In genomic region chr1:15424981-15425380, GRCh38 we compare ENCODE assay signal across 29 cellular contexts. TPM values are rescaled to one million over a fixed set of nuclear protein-coding genes. Genes with fewer than 3 reads are reported as not detected.
DNase-seq lines count a peak whose midpoint lies in the region; ATAC-seq, FAIRE-seq and TF ChIP-seq lines count a peak whose summit lies in the region.
"Had no signal": no experiment of that assay in that cellular context is flagged by ENCODE, and none has a peak within 500 bp of the region (broad histone marks: within the 10 kb centered on the region; RNA-seq: fewer than 3 reads in every experiment).

No MANE protein-coding gene starts in this region.

- H3K27ac ChIP-seq in A549: peak overlapping the region; percentile 97 to 98
- H3K27ac ChIP-seq in PC-9: 0 out of 2 replicates have a peak overlapping the region, but pooled peaks have one; percentile 44
- H3K27ac ChIP-seq in pancreas: peak overlapping the region; percentile 74 to 81 (median 77)
- H3K27ac ChIP-seq: BLaER1, esophagus muscularis mucosa, gastroesophageal sphincter, lower lobe of right lung, tibial artery had no signal

- no peak for TF ChIP-seq EP300 in A549 (IDR thresholded peaks at IDR 0.05)

- DNase-seq in A549 (ENCODE audit: low read depth in 1 of 2, low spot score in 1 of 2): no peak
- no peak for DNase-seq in PC-9
- DNase-seq in immature natural killer cell: no peak
- peak in 2 of 6 donors; percentile 27 to 51 for DNase-seq in pancreas
- no peak for DNase-seq in NCI-H1105 treated with DMSO at 0.1 percent for 48 hours (lab: John Stamatoyannopoulos, UW)
- DNase-seq in GM19239 (ENCODE audit: insufficient read length, low spot score): no peak
- no peak for DNase-seq in pons (ENCODE audit: low spot score)
- no peak for DNase-seq in activated T-cell treated with anti-CD3 and anti-CD28 coated beads, Interleukin-2, amount 50 U/mL, for 1 hour
- DNase-seq: activated CD4-positive, CD25-positive, alpha-beta regulatory T cell treated with anti-CD3 and anti-CD28 coated beads, Interleukin-2, amount 50 U/mL, for 72 hours; effector CD8-positive, alpha-beta T cell; HFFc6; Kasumi-1; lower lobe of right lung; naive B cell; NCI-H1048; NCI-H226; OCI-M1; stimulated activated CD4-positive, alpha-beta T cell treated with anti-CD3 and anti-CD28 coated beads, Interleukin-2, amount 100 ng/mL, for 24 hours; stimulated activated naive CD4-positive, alpha-beta T cell treated with Interleukin-2 at 50 U/mL for 16 hours; tibial artery had no signal

- peaks cover 3% of the 10 kb centered on the region; the same call in 1 of the 2 replicates for H4K20me1 ChIP-seq in PC-9 (ENCODE audit: insufficient read depth)

- TF ChIP-seq RAD21 in A549 (conservative IDR thresholded peaks at IDR 0.05 in 1 of 2, IDR thresholded peaks at IDR 0.05 in 1 of 2): no peak

- H3K79me2 ChIP-seq in PC-9 (ENCODE audit: low read depth): peaks cover 47% of the 10 kb centered on the region

- H3K4me1 Mint-ChIP-seq in immature natural killer cell: peaks cover 77 to 78% of the 10 kb centered on the region in 2 donors

- BruUV-seq in PC-9 (replicated peaks; lab: Mats Ljungman, UMichigan): no TSS peak

- CTCF ChIA-PET in A549 (lab: Yijun Ruan, JAX): interaction anchor here (2.9 to 9.8 kb wide), 2 partner anchors 8 to 101 kb away, joined by 10 to 150 read pairs; no protein-coding TSS in a partner anchor
- CTCF ChIA-PET in PC-9 (lab: Charles Lee): no interaction called here

- H3K9me3 ChIP-seq in A549 (no peaks in the 10 kb centered on the region), PC-9 (ENCODE audit: insufficient read depth, low read depth) (no peaks in the 10 kb centered on the region), pancreas (no peaks in the 10 kb centered on the region)
- H3K9me3 ChIP-seq: BLaER1, esophagus muscularis mucosa, gastroesophageal sphincter, lower lobe of right lung, tibial artery had no signal

- peaks cover 16% of the 10 kb centered on the region for H3F3A ChIP-seq in PC-9 (ENCODE audit: insufficient read depth, low read depth)

- no peaks in the 10 kb centered on the region for H3K27me3 ChIP-seq in PC-9 (ENCODE audit: insufficient read depth, low read depth)
- no peaks in the 10 kb centered on the region for H3K27me3 ChIP-seq in pancreas
- H3K27me3 ChIP-seq: BLaER1, esophagus muscularis mucosa, gastroesophageal sphincter, tibial artery had no signal

- H3K4me2 ChIP-seq in A549: peak overlapping the region; percentile 53
- H3K4me2 ChIP-seq in PC-9: no peak overlapping the region
- H3K4me2 ChIP-seq: BLaER1 had no signal

- no peaks in the 10 kb centered on the region for H3K9me3 Mint-ChIP-seq in immature natural killer cell
- H3K9me3 Mint-ChIP-seq: activated naive CD4-positive, alpha-beta T cell treated with anti-CD3 and anti-CD28 coated beads, Interleukin-2, amount 50 U/mL, for 24 hours; HFFc6 had no signal

- H3K9me2 ChIP-seq in PC-9 (ENCODE audit: insufficient read depth): no peaks in the 10 kb centered on the region

- H3K4me3 ChIP-seq in A549: no peak overlapping the region
- H3K4me3 ChIP-seq in PC-9: no peak overlapping the region
- H3K4me3 ChIP-seq in pancreas: no peak overlapping the region
- H3K4me3 ChIP-seq: BLaER1, esophagus muscularis mucosa, gastroesophageal sphincter, lower lobe of right lung, tibial artery had no signal

- 50% methylated on average over 1 of the region's 5 CpGs for WGBS in A549 (ENCODE audit: missing lambda C conversion rate)
- WGBS in pancreas, 2 donors: 44 to 48% methylated on average over 5 of the region's 5 CpGs

- TF ChIP-seq POLR2A in A549 (IDR thresholded peaks at IDR 0.05; ENCODE audit: low read length): no peak

- POLR2A ChIA-PET in A549 (lab: Yijun Ruan, JAX) (no interaction called here), PC-9 (lab: Charles Lee; ENCODE audit: unreplicated experiment) (no interaction called here)

- peaks cover 79% of the 10 kb centered on the region for H3K4me1 ChIP-seq in A549
- peaks cover 27% of the 10 kb centered on the region for H3K4me1 ChIP-seq in PC-9 (replicated peaks; ENCODE audit: insufficient read depth)
- peaks cover 10 to 54% (median 47%) of the 10 kb centered on the region in 3 donors for H3K4me1 ChIP-seq in pancreas
- H3K4me1 ChIP-seq: tibial artery had no signal

- H3K27me3 Mint-ChIP-seq in immature natural killer cell (ENCODE audit: low read depth in 3 of 3): peaks cover 30 to 63% (median 33%) of the 10 kb centered on the region in 3 donors
- H3K27me3 Mint-ChIP-seq: activated naive CD4-positive, alpha-beta T cell treated with anti-CD3 and anti-CD28 coated beads, Interleukin-2, amount 50 U/mL, for 24 hours; naive B cell had no signal

- peak overlapping the region in 4 of 5 donors; percentile 49 to 75 (median 60) for H3K4me3 Mint-ChIP-seq in immature natural killer cell
- H3K4me3 Mint-ChIP-seq: activated naive CD4-positive, alpha-beta T cell treated with anti-CD3 and anti-CD28 coated beads, Interleukin-2, amount 50 U/mL, for 24 hours; HFFc6; naive B cell had no signal

- peak overlapping the region; percentile 88 to 96 (median 92) for H3K27ac Mint-ChIP-seq in immature natural killer cell

- FAIRE-seq in A549 (lab: Jason Lieb, UNC) (no peak), pancreas (lab: Jason Lieb, UNC) (no peak), GM19239 (lab: Jason Lieb, UNC) (no peak)
- FAIRE-seq: astrocyte, kidney had no signal

- H3K36me3 Mint-ChIP-seq in immature natural killer cell: peaks cover 9 to 42% (median 16%) of the 10 kb centered on the region in 3 donors

- TF ChIP-seq CTCF in A549 (IDR thresholded peaks at IDR 0.05): no peak
- no peak for TF ChIP-seq CTCF in PC-9 (conservative IDR thresholded peaks at IDR 0.05)
- no peak for TF ChIP-seq CTCF in pancreas (IDR thresholded peaks at IDR 0.05)

- no peak for ATAC-seq in A549
- no peak for ATAC-seq in pancreas
- ATAC-seq: gastroesophageal sphincter had no signal

- H3K36me3 ChIP-seq in PC-9 (ENCODE audit: low read depth): no peaks in the 10 kb centered on the region
- peaks cover 0 to 16% (median 0%) of the 10 kb centered on the region in 3 donors for H3K36me3 ChIP-seq in pancreas

- intact Hi-C loops in PC-9 (cut with micrococcal nuclease; ENCODE audit: unreplicated experiment) (loop anchor here (1.0 to 5.0 kb wide), 3 partner anchors 102 to 288 kb away; no protein-coding TSS in a partner anchor), pancreas (cut with DNase I) (loop anchor here in 1 of 3 donors (5.0 kb wide), 1 partner anchor 98 kb away; no protein-coding TSS in a partner anchor)

- H2AFZ ChIP-seq in PC-9: no peak overlapping the region

TF ChIP-seq in A549, 52 proteins besides CTCF, POLR2A, EP300 and RAD21 (continues in another document):
- no peak for TF ChIP-seq POLR2AphosphoS2 (conservative IDR thresholded peaks at IDR 0.05; ENCODE audit: low read length)
- no peak for TF ChIP-seq CBX8 (IDR thresholded peaks at IDR 0.05)
- TF ChIP-seq, protein P1, sequence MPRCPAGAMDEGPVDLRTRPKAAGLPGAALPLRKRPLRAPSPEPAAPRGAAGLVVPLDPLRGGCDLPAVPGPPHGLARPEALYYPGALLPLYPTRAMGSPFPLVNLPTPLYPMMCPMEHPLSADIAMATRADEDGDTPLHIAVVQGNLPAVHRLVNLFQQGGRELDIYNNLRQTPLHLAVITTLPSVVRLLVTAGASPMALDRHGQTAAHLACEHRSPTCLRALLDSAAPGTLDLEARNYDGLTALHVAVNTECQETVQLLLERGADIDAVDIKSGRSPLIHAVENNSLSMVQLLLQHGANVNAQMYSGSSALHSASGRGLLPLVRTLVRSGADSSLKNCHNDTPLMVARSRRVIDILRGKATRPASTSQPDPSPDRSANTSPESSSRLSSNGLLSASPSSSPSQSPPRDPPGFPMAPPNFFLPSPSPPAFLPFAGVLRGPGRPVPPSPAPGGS (IDR thresholded peaks at IDR 0.05): no peak
- TF ChIP-seq JUN (IDR thresholded peaks at IDR 0.05): no peak
- TF ChIP-seq ZFP36 (IDR thresholded peaks at IDR 0.05; ENCODE audit: borderline replicate concordance, partially characterized antibody): no peak
- TF ChIP-seq HOXA7 (CRISPR knock-in tag; IDR thresholded peaks at IDR 0.05): no peak

RNA-seq across cellular contexts. Expression of gene CTRC, which starts 13.3 kb away (rescaled TPM):
- polyA plus RNA-seq in A549 (2011; rRNA removed) (0.14 and 0.52 TPM in 2 replicates), A549 (2017; fragmentation: RNase III; extraction: RNeasy Plus Mini Kit Qiagen cat#74134 plus additional on column Dnase treatment) (0.14 to 0.25 TPM (median 0.18 TPM) in 3 replicates), immature natural killer cell (not detected), pancreas (1,000 to 10,000 TPM; 3,972 to 5,613 TPM)
- polyA plus RNA-seq in A549 (2012; cell fraction: cytosol; rRNA removed): 0.03 TPM in 2 replicates
- 1.5 and 2.2 TPM in 2 replicates for polyA plus RNA-seq in A549 (2012; cell fraction: nucleus; rRNA removed)
- polyA minus RNA-seq in A549 (2011; rRNA and poly(A)+ RNA removed): 0.04 TPM in 1 of 2 replicates, not detected in the other
- total RNA-seq in PC-9 (2021) (not detected in 2 replicates), pancreas (over 10,000 TPM in 1 of 6 donors, 1,000 to 10,000 TPM in 5; 7,866 to 13,867 (median 8,408) TPM)
- total RNA-seq: activated CD8-positive, alpha-beta memory T cell treated with anti-CD3 and anti-CD28 coated beads for 36 hours; astrocyte; cerebellum; gastroesophageal sphincter; HFFc6; lower lobe of right lung; skeletal muscle tissue had no signal

RNA-seq across cellular contexts. Expression of gene EFHD2, which starts 15.3 kb away (rescaled TPM):
- 26.5 and 33.1 TPM in 2 replicates for polyA plus RNA-seq in A549 (2011; rRNA removed)
- 138 and 184 TPM in 2 replicates for polyA plus RNA-seq in A549 (2012; cell fraction: cytosol; rRNA removed)
- 145 and 165 TPM in 2 replicates for polyA plus RNA-seq in A549 (2012; cell fraction: nucleus; rRNA removed)
- polyA plus RNA-seq in A549 (2017; fragmentation: RNase III; extraction: RNeasy Plus Mini Kit Qiagen cat#74134 plus additional on column Dnase treatment): 96.2 to 127 TPM (median 108 TPM) in 3 replicates
- 10.8 and 19.0 TPM in 2 replicates for polyA minus RNA-seq in A549 (2011; rRNA and poly(A)+ RNA removed)
- 129 and 160 TPM in 2 replicates for total RNA-seq in PC-9 (2021)
- 1,000 to 10,000 TPM in 1 of 3 donors, 100 to 1,000 TPM in 2; 686 to 1,063 (median 771) TPM for polyA plus RNA-seq in immature natural killer cell
- total RNA-seq in pancreas: 10 to 100 TPM; 35.9 to 43.6 (median 38.8) TPM
- polyA plus RNA-seq in pancreas: 10 to 100 TPM; 30.5 to 47.4 TPM

RNA-seq across cellular contexts. Expression of gene CELA2A, which starts 31.6 kb away (rescaled TPM):
- polyA plus RNA-seq in A549 (2011; rRNA removed) (not detected in 2 replicates), A549 (2017; fragmentation: RNase III; extraction: RNeasy Plus Mini Kit Qiagen cat#74134 plus additional on column Dnase treatment) (not detected in 3 replicates), immature natural killer cell (not detected), pancreas (1,000 to 10,000 TPM; 2,295 to 3,502 TPM)
- polyA plus RNA-seq in A549 (2012; cell fraction: cytosol; rRNA removed): not detected in 2 replicates
- not detected in 2 replicates for polyA plus RNA-seq in A549 (2012; cell fraction: nucleus; rRNA removed)
- polyA minus RNA-seq in A549 (2011; rRNA and poly(A)+ RNA removed): not detected in 2 replicates
- total RNA-seq in PC-9 (2021) (not detected in 2 replicates), pancreas (over 10,000 TPM in 2 of 6 donors, 1,000 to 10,000 TPM in 3, 100 to 1,000 TPM in 1; 360 to 20,184 (median 5,030) TPM)
- total RNA-seq: activated CD8-positive, alpha-beta memory T cell treated with anti-CD3 and anti-CD28 coated beads for 36 hours; astrocyte; cerebellum; esophagus muscularis mucosa; gastroesophageal sphincter; HFFc6; kidney; lower lobe of right lung; skeletal muscle tissue had no signal

RNA-seq across cellular contexts. Expression of gene CELA2B, which starts 50.9 kb away (rescaled TPM):
- not detected in 2 replicates for polyA plus RNA-seq in A549 (2011; rRNA removed)
- polyA plus RNA-seq in A549 (2012; cell fraction: cytosol; rRNA removed): not detected in 2 replicates
- 0.11 and 0.16 TPM in 2 replicates for polyA plus RNA-seq in A549 (2012; cell fraction: nucleus; rRNA removed)
- not detected in 3 replicates for polyA plus RNA-seq in A549 (2017; fragmentation: RNase III; extraction: RNeasy Plus Mini Kit Qiagen cat#74134 plus additional on column Dnase treatment)
- not detected in 2 replicates for polyA minus RNA-seq in A549 (2011; rRNA and poly(A)+ RNA removed)
- total RNA-seq in PC-9 (2021): not detected in 2 replicates
- not detected for polyA plus RNA-seq in immature natural killer cell
- total RNA-seq in pancreas: 1,000 to 10,000 TPM in 2 of 6 donors, 100 to 1,000 TPM in 4; 310 to 2,290 (median 800) TPM
- polyA plus RNA-seq in pancreas: 100 to 1,000 TPM; 186 to 203 TPM
- total RNA-seq: activated CD8-positive, alpha-beta memory T cell treated with anti-CD3 and anti-CD28 coated beads for 36 hours; astrocyte; cerebellum; esophagus muscularis mucosa; gastroesophageal sphincter; HFFc6; kidney; lower lobe of right lung had no signal

Comparison
In these comparisons a context has a peak if more than half of its experiments do, and no peak if none do; other contexts are left out.
1. H3K27ac ChIP-seq: peak in every context shown above with its lines; median percentile 98 in A549; 77 in pancreas; 44 in PC-9.
2. RNA of gene CTRC, which starts 13.3 kb away (polyA plus RNA-seq): 3,972 to 5,613 TPM in pancreas; 0.03 to 2.2 TPM in A549 and not detected in immature natural killer cell; every median in the first group is over 1,000 times any median in the second.
3. RNA of gene CELA2A, which starts 31.6 kb away (polyA plus RNA-seq): 2,295 to 3,502 TPM in pancreas; not detected in A549 and not detected in immature natural killer cell; every median in the first group is over 1,000 times any median in the second.